In genomic region chr13:88263808-88264207, GRCh38 we compare ENCODE assay signal across 36 cellular contexts.
"Had no signal": no experiment of that assay in that cellular context is flagged by ENCODE, and none has a peak within 500 bp of the region (broad histone marks: within the 10 kb centered on the region; RNA-seq: fewer than 3 reads in every experiment).

No MANE protein-coding gene starts in this region.

- ATAC-seq: activated CD8-positive, alpha-beta T cell treated with anti-CD3 and anti-CD28 coated beads for 36 hours; activated naive CD4-positive, alpha-beta T cell treated with anti-CD3 and anti-CD28 coated beads, Interleukin-2, amount 50 U/mL, for 72 hours; activated T-cell treated with anti-CD3 and anti-CD28 coated beads, Interleukin-2, amount 50 U/mL, for 4 hours; activated T-cell treated with anti-CD3 and anti-CD28 coated beads, Interleukin-2, amount 50 U/mL, for 72 hours; activated T-helper 17 cell treated with anti-CD3 and anti-CD28 coated beads, Interleukin-2, amount 50 U/mL, for 72 hours; body of pancreas had no signal

- H3K36me3 ChIP-seq: adrenal gland, brain microvascular endothelial cell, breast epithelium had no signal

- H3K4me3 ChIP-seq: adrenal gland, body of pancreas, breast epithelium had no signal

- H3K9me3 Mint-ChIP-seq: activated CD4-positive, alpha-beta T cell treated with anti-CD3 and anti-CD28 coated beads, Interleukin-2, amount 10 ng/mL, durations not matched to agents 24 days and 14 days; activated naive CD4-positive, alpha-beta T cell treated with anti-CD3 and anti-CD28 coated beads for 36 hours had no signal

- H3K4me1 Mint-ChIP-seq: activated B cell treated with CpG ODN at 0.5 μM for 24 hours; activated CD4-positive, alpha-beta T cell treated with anti-CD3 and anti-CD28 coated beads, Interleukin-2, amount 10 ng/mL, durations not matched to agents 24 days and 14 days; activated naive CD8-positive, alpha-beta T cell treated with anti-CD3 and anti-CD28 coated beads for 36 hours; activated T-helper 17 cell treated with anti-CD3 and anti-CD28 coated beads, Interleukin-2, amount 50 U/mL, for 72 hours had no signal

- H3K36me3 Mint-ChIP-seq: activated CD4-positive, alpha-beta memory T cell treated with anti-CD3 and anti-CD28 coated beads for 36 hours; activated naive CD8-positive, alpha-beta T cell treated with anti-CD3 and anti-CD28 coated beads for 36 hours had no signal

- H3K4me3 Mint-ChIP-seq: activated B cell treated with CpG ODN at 0.5 μM for 24 hours; activated CD4-positive, alpha-beta memory T cell treated with anti-CD3 and anti-CD28 coated beads for 36 hours; activated CD4-positive, alpha-beta T cell treated with anti-CD3 and anti-CD28 coated beads, Interleukin-2, amount 10 ng/mL, durations not matched to agents 24 days and 14 days; activated CD8-positive, alpha-beta T cell treated with anti-CD3 and anti-CD28 coated beads for 36 hours; activated naive CD4-positive, alpha-beta T cell treated with anti-CD3 and anti-CD28 coated beads for 36 hours; activated naive CD8-positive, alpha-beta T cell treated with anti-CD3 and anti-CD28 coated beads for 36 hours; activated T-cell treated with anti-CD3 and anti-CD28 coated beads, Interleukin-2, amount 50 U/mL, for 4 hours; activated T-cell treated with anti-CD3 and anti-CD28 coated beads, Interleukin-2, amount 50 U/mL, for 72 hours; activated T-helper 1 cell treated with anti-CD3 and anti-CD28 coated beads, Interleukin-12 subunit alpha, Interleukin-12 subunit beta, Interleukin-2, Interleukin-4 antibody, amounts not matched to agents 30 ng/mL and 10 ng/mL and 1 ng/mL, durations not matched to agents 14 hours and 24 hours and 36 hours; activated T-helper 17 cell treated with anti-CD3 and anti-CD28 coated beads, Interleukin-2, amount 50 U/mL, for 72 hours; T-helper 1 cell treated with Interleukin-12 subunit alpha and Interleukin-12 subunit beta and Interleukin-4 antibody, amounts not matched to agents 30 μg/mL and 1 μg/mL, for 36 hours; T-helper 2 cell treated with Interferon-gamma antibody and Interleukin-4, amounts not matched to agents 5 μg/mL and 100 μg/mL, for 36 hours had no signal

- H3K9me3 ChIP-seq: adrenal gland, body of pancreas, breast epithelium had no signal

- H3K27ac ChIP-seq: adrenal gland, body of pancreas, brain microvascular endothelial cell, breast epithelium, VCaP had no signal

- H3K4me1 ChIP-seq: adrenal gland, body of pancreas, breast epithelium had no signal

- H3K27ac Mint-ChIP-seq: activated B cell treated with CpG ODN at 0.5 μM for 24 hours; activated CD4-positive, alpha-beta memory T cell treated with anti-CD3 and anti-CD28 coated beads for 36 hours; activated CD4-positive, alpha-beta T cell treated with anti-CD3 and anti-CD28 coated beads, Interleukin-2, amount 10 ng/mL, durations not matched to agents 24 days and 14 days; activated CD8-positive, alpha-beta T cell treated with anti-CD3 and anti-CD28 coated beads for 36 hours; activated naive CD4-positive, alpha-beta T cell treated with anti-CD3 and anti-CD28 coated beads for 36 hours; activated naive CD4-positive, alpha-beta T cell treated with anti-CD3 and anti-CD28 coated beads, Interleukin-2, amount 50 U/mL, for 72 hours; activated naive CD8-positive, alpha-beta T cell treated with anti-CD3 and anti-CD28 coated beads for 36 hours; activated T-cell treated with anti-CD3 and anti-CD28 coated beads, Interleukin-2, amount 50 U/mL, for 72 hours; activated T-helper 1 cell treated with anti-CD3 and anti-CD28 coated beads, Interleukin-12 subunit alpha, Interleukin-12 subunit beta, Interleukin-2, Interleukin-4 antibody, amounts not matched to agents 30 ng/mL and 10 ng/mL and 1 ng/mL, durations not matched to agents 14 hours and 24 hours and 36 hours; activated T-helper 17 cell treated with anti-CD3 and anti-CD28 coated beads, Interleukin-2, amount 50 U/mL, for 72 hours; T-helper 1 cell treated with Interleukin-12 subunit alpha and Interleukin-12 subunit beta and Interleukin-4 antibody, amounts not matched to agents 30 μg/mL and 1 μg/mL, for 36 hours; T-helper 2 cell treated with Interferon-gamma antibody and Interleukin-4, amounts not matched to agents 5 μg/mL and 100 μg/mL, for 36 hours had no signal

- DNase-seq: activated B cell treated with CpG ODN at 0.5 μM for 24 hours; activated CD4-positive, alpha-beta memory T cell treated with anti-CD3 and anti-CD28 coated beads for 36 hours; activated CD4-positive, alpha-beta T cell treated with anti-CD3 and anti-CD28 coated beads for 4 hours; activated CD4-positive, alpha-beta T cell treated with anti-CD3 and anti-CD28 coated beads, Interleukin-2, amount 10 ng/mL, durations not matched to agents 24 days and 14 days; activated CD4-positive, alpha-beta T cell treated with anti-CD3 and anti-CD28 coated beads, Interleukin-2, amount 50 U/mL, for 1 hour; activated CD4-positive, alpha-beta T cell treated with anti-CD3 and anti-CD28 coated beads, Interleukin-2, amount 50 U/mL, for 4 hours; activated CD4-positive, CD25-positive, alpha-beta regulatory T cell treated with anti-CD3 and anti-CD28 coated beads, Interleukin-2, amount 50 U/mL, for 72 hours; activated CD8-positive, alpha-beta memory T cell treated with anti-CD3 and anti-CD28 coated beads, Interleukin-2, amount 50 U/mL, for 4 hours; activated CD8-positive, alpha-beta T cell treated with anti-CD3 and anti-CD28 coated beads for 36 hours; activated effector memory CD4-positive, alpha-beta T cell treated with anti-CD3 and anti-CD28 coated beads, Interleukin-2, amount 50 U/mL, for 16 hours; activated gamma-delta T cell treated with Interleukin-2 at 50 U/mL for 16 hours; activated naive CD4-positive, alpha-beta T cell; activated naive CD4-positive, alpha-beta T cell treated with anti-CD3 and anti-CD28 coated beads for 36 hours; activated naive CD8-positive, alpha-beta T cell treated with anti-CD3 and anti-CD28 coated beads for 36 hours; activated T-cell treated with anti-CD3 and anti-CD28 coated beads for 4 hours; activated T-cell treated with anti-CD3 and anti-CD28 coated beads, Interleukin-2, amount 50 U/mL, for 1 hour; activated T-cell treated with anti-CD3 and anti-CD28 coated beads, Interleukin-2, amount 50 U/mL, for 4 hours; activated T-cell treated with anti-CD3 and anti-CD28 coated beads, Interleukin-2, amount 50 U/mL, for 72 hours; adrenal gland; amniotic stem cell; aorta; body of pancreas; brain microvascular endothelial cell; central memory CD4-positive, alpha-beta T cell; T-helper 2 cell; T-helper 9 cell had no signal

- FAIRE-seq: astrocyte, colon, TTC549 had no signal

- H3K27me3 Mint-ChIP-seq: activated B cell treated with CpG ODN at 0.5 μM for 24 hours; activated CD4-positive, alpha-beta memory T cell treated with anti-CD3 and anti-CD28 coated beads for 36 hours; activated CD4-positive, alpha-beta T cell treated with anti-CD3 and anti-CD28 coated beads, Interleukin-2, amount 10 ng/mL, durations not matched to agents 24 days and 14 days; activated CD8-positive, alpha-beta T cell treated with anti-CD3 and anti-CD28 coated beads for 36 hours; activated naive CD8-positive, alpha-beta T cell treated with anti-CD3 and anti-CD28 coated beads for 36 hours; activated T-helper 17 cell treated with anti-CD3 and anti-CD28 coated beads, Interleukin-2, amount 50 U/mL, for 72 hours had no signal

- H3K27me3 ChIP-seq: adrenal gland, body of pancreas, brain microvascular endothelial cell, breast epithelium had no signal
